ENCODE assay signal across 9 cellular contexts in the genomic region with DNA sequence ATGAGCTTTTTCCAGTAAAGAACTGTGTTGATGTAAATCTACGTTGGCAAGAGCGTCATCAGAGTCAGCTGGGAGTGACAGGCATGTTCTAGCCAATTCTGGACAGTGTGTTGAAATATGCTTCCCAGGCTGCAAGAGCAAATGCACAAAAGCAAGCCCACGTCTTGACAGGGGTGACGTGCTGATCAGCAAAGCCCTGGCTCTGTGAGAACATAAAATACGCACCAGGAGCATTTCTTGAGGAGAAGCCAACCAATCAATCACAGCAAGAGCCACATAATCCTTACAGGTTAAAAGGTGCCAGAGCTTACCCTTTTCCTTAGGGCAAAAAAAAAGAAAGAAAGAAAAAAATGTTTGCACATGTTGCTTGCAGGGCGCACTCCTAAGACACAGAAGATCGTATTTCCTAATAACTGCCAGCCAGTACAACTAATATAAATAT.
DNase-seq lines count a peak whose midpoint lies in the region; ATAC-seq and TF ChIP-seq lines count a peak whose summit lies in the region.
"Had no signal": no experiment of that assay in that cellular context is flagged by ENCODE, and none has a peak within 500 bp of the region (broad histone marks: within the 10 kb centered on the region; RNA-seq: fewer than 3 reads in every experiment).

No MANE protein-coding gene starts in this region.

- H3K4me3 Mint-ChIP-seq in activated CD4-positive, alpha-beta memory T cell treated with anti-CD3 and anti-CD28 coated beads for 36 hours = no peak overlapping the region
- H3K4me3 Mint-ChIP-seq: B cell had no signal

- POLR2A ChIA-PET in activated CD4-positive, alpha-beta memory T cell treated with anti-CD3 and anti-CD28 coated beads for 36 hours (lab: Charles Lee) = no interaction called here

- H3K4me1 ChIP-seq in mesenchymal stem cell (ENCODE audit: control insufficient read depth, insufficient read depth, low read depth, low read length) (peaks cover 2% of the 10 kb centered on the region), upper lobe of right lung (no peaks in the 10 kb centered on the region)

- no peak overlapping the region for H4K8ac ChIP-seq in mesenchymal stem cell (ENCODE audit: low read length)

- peak overlapping the region; percentile 85 for H3K9ac ChIP-seq in mesenchymal stem cell (ENCODE audit: low read length)

- CTCF ChIA-PET in activated CD4-positive, alpha-beta memory T cell treated with anti-CD3 and anti-CD28 coated beads for 36 hours (lab: Charles Lee) = interaction anchor here (0.7 kb wide), 1 partner anchor 196 kb away, joined by 5 read pairs; no protein-coding TSS in a partner anchor

- H2BK120ac ChIP-seq in mesenchymal stem cell (ENCODE audit: low read depth, low read length) = no peak overlapping the region

- ATAC-seq in upper lobe of right lung (peak; percentile 56), HG02759 (IDR thresholded peaks at IDR 0.05; ENCODE audit: unreplicated experiment) (no peak), GM21423 (IDR thresholded peaks at IDR 0.05; ENCODE audit: unreplicated experiment) (no peak)

- H3K79me1 ChIP-seq in mesenchymal stem cell (replicated peaks; ENCODE audit: low read length, poor library complexity, severe bottlenecking) = peaks cover 13% of the 10 kb centered on the region

- H3K9me3 Mint-ChIP-seq in activated CD4-positive, alpha-beta memory T cell treated with anti-CD3 and anti-CD28 coated beads for 36 hours = no peaks in the 10 kb centered on the region

- no peaks in the 10 kb centered on the region for H3K36me3 Mint-ChIP-seq in activated CD4-positive, alpha-beta memory T cell treated with anti-CD3 and anti-CD28 coated beads for 36 hours

- H2AK5ac ChIP-seq in mesenchymal stem cell (ENCODE audit: low read length, severe bottlenecking) = no peak overlapping the region

- H3K18ac ChIP-seq in mesenchymal stem cell (ENCODE audit: low read depth in 1 of 2, low read length in 2 of 2) = no peak overlapping the region

- intact Hi-C loops in upper lobe of right lung (cut with DNase I) = no loop called here
- intact Hi-C loops in activated CD4-positive, alpha-beta memory T cell treated with anti-CD3 and anti-CD28 coated beads for 36 hours (cut with micrococcal nuclease) = no loop called here

- H4K91ac ChIP-seq in mesenchymal stem cell (ENCODE audit: low read length) = no peak overlapping the region

- H2BK12ac ChIP-seq in mesenchymal stem cell (ENCODE audit: low read length in 2 of 2) = no peak overlapping the region

- H3K4me2 ChIP-seq in mesenchymal stem cell (ENCODE audit: low read length, poor library complexity, severe bottlenecking) = no peak overlapping the region

- no peak overlapping the region for H2BK5ac ChIP-seq in mesenchymal stem cell (ENCODE audit: low read depth, low read length, poor library complexity, severe bottlenecking)

- no peak overlapping the region for H3K14ac ChIP-seq in mesenchymal stem cell (ENCODE audit: low read length in 2 of 2)

- no peak overlapping the region for H3K27ac ChIP-seq in mesenchymal stem cell (ENCODE audit: low read length, poor library complexity, severe bottlenecking)
- peak overlapping the region; percentile 14 for H3K27ac ChIP-seq in upper lobe of right lung

- no peaks in the 10 kb centered on the region for H3K4me1 Mint-ChIP-seq in activated CD4-positive, alpha-beta memory T cell treated with anti-CD3 and anti-CD28 coated beads for 36 hours (ENCODE audit: low read depth)

- TF ChIP-seq CTCF in upper lobe of right lung (IDR thresholded peaks at IDR 0.05) = no peak

- peak; percentile 68 for DNase-seq in NCI-H82 (lab: John Stamatoyannopoulos, UW)
- no peak for DNase-seq in NCI-H82 treated with DMSO at 0.1 percent for 48 hours (lab: John Stamatoyannopoulos, UW; ENCODE audit: unreplicated experiment)
- peak; percentile 31 for DNase-seq in cerebellar cortex (ENCODE audit: low spot score)
- peak; percentile 83 for DNase-seq in mesenchymal stem cell
- DNase-seq in upper lobe of right lung = no peak
- no peak for DNase-seq in activated CD4-positive, alpha-beta memory T cell treated with anti-CD3 and anti-CD28 coated beads for 36 hours

- WGBS in mesenchymal stem cell = 81% methylated on average over 5 of the region's 7 CpGs

- no peak overlapping the region for H2AFZ ChIP-seq in mesenchymal stem cell (ENCODE audit: low read depth, low read length)

- no peaks in the 10 kb centered on the region for H3K36me3 ChIP-seq in mesenchymal stem cell (ENCODE audit: control insufficient read depth in 1 of 2, insufficient read depth in 2 of 2, low read depth in 1 of 2, low read length in 2 of 2)
- no peaks in the 10 kb centered on the region for H3K36me3 ChIP-seq in upper lobe of right lung

- H3K27ac Mint-ChIP-seq in activated CD4-positive, alpha-beta memory T cell treated with anti-CD3 and anti-CD28 coated beads for 36 hours = no peak overlapping the region
- H3K27ac Mint-ChIP-seq: B cell had no signal

- H3K9me3 ChIP-seq in mesenchymal stem cell (ENCODE audit: control insufficient read depth, low read length) (no peaks in the 10 kb centered on the region), upper lobe of right lung (no peaks in the 10 kb centered on the region)

- H3K23ac ChIP-seq in mesenchymal stem cell (ENCODE audit: low read length in 2 of 2) = no peak overlapping the region

- no peak overlapping the region for H2BK15ac ChIP-seq in mesenchymal stem cell (ENCODE audit: low read depth, poor library complexity, severe bottlenecking)

- H3K27me3 ChIP-seq in mesenchymal stem cell (ENCODE audit: control insufficient read depth in 1 of 2, insufficient read depth in 1 of 2, low read length in 2 of 2) (no peaks in the 10 kb centered on the region), upper lobe of right lung (no peaks in the 10 kb centered on the region)

- no peak overlapping the region for H3K4ac ChIP-seq in mesenchymal stem cell (ENCODE audit: low read depth in 1 of 2, low read length in 2 of 2)

- H3K4me3 ChIP-seq in mesenchymal stem cell (ENCODE audit: insufficient read depth in 1 of 2, low read depth in 1 of 2, low read length in 2 of 2) (peak overlapping the region in 1 of 2 experiments; percentile 58), upper lobe of right lung (no peak overlapping the region)

- peaks cover 2% of the 10 kb centered on the region for H3K27me3 Mint-ChIP-seq in activated CD4-positive, alpha-beta memory T cell treated with anti-CD3 and anti-CD28 coated beads for 36 hours
- H3K27me3 Mint-ChIP-seq: B cell had no signal

Comparison
In these comparisons a context has a peak if more than half of its experiments do, and no peak if none do; other contexts are left out.
1. DNase-seq: peak in NCI-H82 (single experiment), cerebellar cortex (single experiment) and mesenchymal stem cell (single experiment); none in NCI-H82 treated with DMSO at 0.1 percent for 48 hours (single experiment), upper lobe of right lung (single experiment) and activated CD4-positive, alpha-beta memory T cell treated with anti-CD3 and anti-CD28 coated beads for 36 hours (single experiment).